In genomic region chr2:217868911-217869334, GRCh38 we compare ENCODE assay signal across 13 cellular contexts.
DNase-seq lines count a peak whose midpoint lies in the region; ATAC-seq and TF ChIP-seq lines count a peak whose summit lies in the region.
"Had no signal": no experiment of that assay in that cellular context is flagged by ENCODE, and none has a peak within 500 bp of the region (broad histone marks: within the 10 kb centered on the region; RNA-seq: fewer than 3 reads in every experiment).

No MANE protein-coding gene starts in this region.

- H3K4me2 ChIP-seq in HCT116 (ENCODE audit: low read length) (peak overlapping the region; percentile 31), mesenchymal stem cell (ENCODE audit: low read length, poor library complexity, severe bottlenecking) (no peak overlapping the region)

- 65% methylated on average over 3 of the region's 3 CpGs for WGBS in mesenchymal stem cell

- no peaks in the 10 kb centered on the region for H3K9me3 Mint-ChIP-seq in chondrocyte (ENCODE audit: low read depth)
- H3K9me3 Mint-ChIP-seq: H9 had no signal

- H3K27ac ChIP-seq in HCT116 (ENCODE audit: low read depth, low read length) (no peak overlapping the region), mesenchymal stem cell (ENCODE audit: low read length, poor library complexity, severe bottlenecking) (no peak overlapping the region), thoracic aorta (peak overlapping the region; percentile 47 to 63)

- H3K36me3 Mint-ChIP-seq in chondrocyte (ENCODE audit: low read depth), result peaks cover 46% of the 10 kb centered on the region

- no peaks in the 10 kb centered on the region for H3K79me2 ChIP-seq in HCT116 (ENCODE audit: insufficient read depth, low read length)

- BruUV-seq in HCT116 (replicated peaks; lab: Mats Ljungman, UMichigan), result no TSS peak

- POLR2A ChIA-PET in HCT116 (lab: Charles Lee), result no interaction called here

- H3K4me3 ChIP-seq in HCT116 (replicated peaks in 1 of 2; ENCODE audit: low read depth in 1 of 2, low read length in 2 of 2), result no peak overlapping the region
- no peak overlapping the region for H3K4me3 ChIP-seq in mesenchymal stem cell (ENCODE audit: insufficient read depth in 1 of 2, low read depth in 1 of 2, low read length in 2 of 2)
- H3K4me3 ChIP-seq in thoracic aorta, result no peak overlapping the region

- RAD21 ChIA-PET in HCT116 (lab: Charles Lee; ENCODE audit: low non-redundant PET in 1 of 2, low total read pairs in 2 of 2, uncharacterized antibody in 2 of 2, unreplicated experiment in 2 of 2), result interaction anchor here in 1 of 2 experiments (1.3 kb wide), 1 partner anchor 83 kb away, joined by 3 read pairs; no protein-coding TSS in a partner anchor

- H3K9ac ChIP-seq in HCT116 (ENCODE audit: low read length), result no peak overlapping the region
- H3K9ac ChIP-seq in mesenchymal stem cell (ENCODE audit: low read length), result no peak overlapping the region

- no peak overlapping the region for H4K8ac ChIP-seq in mesenchymal stem cell (ENCODE audit: low read length)

- TF ChIP-seq CTCF in HCT116 (IDR thresholded peaks at IDR 0.05 in 2 of 3, conservative IDR thresholded peaks at IDR 0.05 in 1 of 3; ENCODE audit: borderline replicate concordance in 1 of 3, insufficient read depth in 1 of 3, low read depth in 2 of 3, low read length in 2 of 3) (no peak), chondrocyte (IDR thresholded peaks at IDR 0.05) (no peak), thoracic aorta (IDR thresholded peaks at IDR 0.05) (no peak)

- H3K4ac ChIP-seq in mesenchymal stem cell (ENCODE audit: low read depth in 1 of 2, low read length in 2 of 2), result no peak overlapping the region

- H3K23ac ChIP-seq in mesenchymal stem cell (ENCODE audit: low read length in 2 of 2), result no peak overlapping the region

- peak overlapping the region; percentile 81 for H3K27ac Mint-ChIP-seq in chondrocyte (ENCODE audit: unreplicated experiment)
- H3K27ac Mint-ChIP-seq: H9 had no signal

- H3K18ac ChIP-seq in mesenchymal stem cell (ENCODE audit: low read depth in 1 of 2, low read length in 2 of 2), result no peak overlapping the region

- no peak for TF ChIP-seq POLR2A in HCT116 (IDR thresholded peaks at IDR 0.05; ENCODE audit: borderline replicate concordance, extremely low read depth, insufficient read depth, insufficient read length)

- intact Hi-C loops in HCT116 (cut with micrococcal nuclease), result no loop called here

- H3K27me3 ChIP-seq in HCT116 (ENCODE audit: insufficient read depth, low read length) (no peaks in the 10 kb centered on the region), mesenchymal stem cell (ENCODE audit: control insufficient read depth in 1 of 2, insufficient read depth in 1 of 2, low read length in 2 of 2) (no peaks in the 10 kb centered on the region), thoracic aorta (replicated peaks; ENCODE audit: insufficient read depth) (no peaks in the 10 kb centered on the region)

- TF ChIP-seq RAD21 in HCT116 (IDR thresholded peaks at IDR 0.05; ENCODE audit: low read depth), result no peak

- H3K36me3 ChIP-seq in HCT116 (ENCODE audit: control insufficient read depth in 1 of 2, insufficient read depth in 2 of 2, low read length in 2 of 2), result no peaks in the 10 kb centered on the region
- peaks cover 64 to 90% of the 10 kb centered on the region in 2 experiments for H3K36me3 ChIP-seq in mesenchymal stem cell (ENCODE audit: control insufficient read depth in 1 of 2, insufficient read depth in 2 of 2, low read depth in 1 of 2, low read length in 2 of 2)
- H3K36me3 ChIP-seq in thoracic aorta, result peaks cover 98% of the 10 kb centered on the region

- no peak overlapping the region for H2BK5ac ChIP-seq in mesenchymal stem cell (ENCODE audit: low read depth, low read length, poor library complexity, severe bottlenecking)

- H2BK15ac ChIP-seq in mesenchymal stem cell (ENCODE audit: low read depth, poor library complexity, severe bottlenecking), result no peak overlapping the region

- H3K9me2 ChIP-seq in HCT116 (ENCODE audit: insufficient read depth), result no peaks in the 10 kb centered on the region

- no peak overlapping the region for H4K91ac ChIP-seq in mesenchymal stem cell (ENCODE audit: low read length)

- peak overlapping the region in 1 of 2 experiments; percentile 21 for H2BK12ac ChIP-seq in mesenchymal stem cell (ENCODE audit: low read length in 2 of 2)

- no peaks in the 10 kb centered on the region for H3K27me3 Mint-ChIP-seq in chondrocyte (ENCODE audit: low read depth)

- DNase-seq in HCT116 (ENCODE audit: low read depth, low spot score) (no peak), chondrocyte (ENCODE audit: low spot score) (no peak), mesenchymal stem cell (peak; percentile 55), thoracic aorta (ENCODE audit: low spot score) (no peak), NCI-H1436 treated with DMSO at 0.1 percent for 48 hours (lab: John Stamatoyannopoulos, UW) (no peak)
- no peak for DNase-seq in stimulated activated naive CD8-positive, alpha-beta T cell treated with anti-CD3 and anti-CD28 coated beads, Interleukin-15, Interleukin-2, amounts not matched to agents 100 U/mL and 50 U/mL, for 24 hours
- DNase-seq: H9; mammary epithelial cell; NCI-H187; NK-92 treated with Interleukin-12 subunit alpha and Interleukin-12 subunit beta, amount 100 ng/mL, for 24 hours; posterior cingulate gyrus had no signal

- H2AK5ac ChIP-seq in mesenchymal stem cell (ENCODE audit: low read length, severe bottlenecking), result no peak overlapping the region

- H3K4me1 ChIP-seq in HCT116 (ENCODE audit: control insufficient read depth in 1 of 2, insufficient read depth in 2 of 2, low read length in 2 of 2) (peaks cover 11 to 14% of the 10 kb centered on the region in 2 experiments; a peak in 3 of 4 replicates), mesenchymal stem cell (ENCODE audit: control insufficient read depth, insufficient read depth, low read depth, low read length) (peaks cover 13% of the 10 kb centered on the region), thoracic aorta (ENCODE audit: control insufficient read depth in 1 of 2, low read depth in 2 of 2) (peaks cover 2 to 81% of the 10 kb centered on the region in 2 donors)

- CTCF ChIA-PET in HCT116 (lab: Charles Lee), result interaction anchor here (1.0 to 1.9 kb wide), 3 partner anchors 77 to 83 kb away, joined by 3 to 9 read pairs (median 3); no protein-coding TSS in a partner anchor

- H2AFZ ChIP-seq in HCT116 (ENCODE audit: low read depth, low read length, poor library complexity, severe bottlenecking), result no peak overlapping the region
- no peak overlapping the region for H2AFZ ChIP-seq in mesenchymal stem cell (ENCODE audit: low read depth, low read length)

- ATAC-seq in HCT116, result peak; percentile 75
- ATAC-seq in thoracic aorta (ENCODE audit: insufficient number of reproducible peaks, low FRiP score, low read depth), result no peak
- no peak for ATAC-seq in stimulated activated naive CD8-positive, alpha-beta T cell treated with anti-CD3 and anti-CD28 coated beads, Interleukin-15, Interleukin-2, amounts not matched to agents 100 U/mL and 50 U/mL, for 24 hours
- no peak for ATAC-seq in GM18873 (IDR thresholded peaks at IDR 0.05; ENCODE audit: low FRiP score, unreplicated experiment)
- ATAC-seq in esophagus mucosa, result no peak

- no peaks in the 10 kb centered on the region for H3K9me3 ChIP-seq in HCT116 (ENCODE audit: control insufficient read depth in 1 of 2, insufficient read depth in 1 of 2, low read depth in 1 of 2, low read length in 2 of 2)
- no peaks in the 10 kb centered on the region for H3K9me3 ChIP-seq in mesenchymal stem cell (ENCODE audit: control insufficient read depth, low read length)
- no peaks in the 10 kb centered on the region for H3K9me3 ChIP-seq in thoracic aorta

- no peaks in the 10 kb centered on the region for H4K20me1 ChIP-seq in HCT116 (ENCODE audit: insufficient read depth)

- H2BK120ac ChIP-seq in mesenchymal stem cell (ENCODE audit: low read depth, low read length), result no peak overlapping the region

- H3K4me1 Mint-ChIP-seq in chondrocyte (ENCODE audit: low read depth), result peaks cover 12% of the 10 kb centered on the region

- no peak overlapping the region for H3K4me3 Mint-ChIP-seq in chondrocyte (ENCODE audit: unreplicated experiment)
- H3K4me3 Mint-ChIP-seq: H9 had no signal

- no peak overlapping the region for H3K14ac ChIP-seq in mesenchymal stem cell (ENCODE audit: low read length in 2 of 2)

- peaks cover 19% of the 10 kb centered on the region for H3K79me1 ChIP-seq in mesenchymal stem cell (replicated peaks; ENCODE audit: low read length, poor library complexity, severe bottlenecking)

TF ChIP-seq in HCT116, 20 proteins besides CTCF, POLR2A, EP300 and RAD21:
- no peak for TF ChIP-seq SIN3A (IDR thresholded peaks at IDR 0.05; ENCODE audit: low read depth)
- TF ChIP-seq EZH2 (IDR thresholded peaks at IDR 0.05), result no peak
- TF ChIP-seq POLR2AphosphoS5 (IDR thresholded peaks at IDR 0.05; ENCODE audit: low read depth, low read length), result no peak
- TF ChIP-seq YY1 (IDR thresholded peaks at IDR 0.05; ENCODE audit: extremely low read depth, insufficient replicate concordance, low read depth, low read length), result no peak
- TF ChIP-seq TCF7L2 (IDR thresholded peaks at IDR 0.05; ENCODE audit: borderline replicate concordance, extremely low read depth, insufficient read depth, insufficient read length), result peak; percentile 60
- peak; percentile 57 for TF ChIP-seq FOSL1 (IDR thresholded peaks at IDR 0.05; ENCODE audit: low read depth)
- peak; percentile 64 for TF ChIP-seq JUND (IDR thresholded peaks at IDR 0.05)

Comparison
In these comparisons a context has a peak if more than half of its experiments do, and no peak if none do; other contexts are left out.
1. H3K27ac ChIP-seq: peak in thoracic aorta (2 of 2); none in HCT116 (single experiment) and mesenchymal stem cell (single experiment).